ENCODE assay signal across 8 cellular contexts in genomic region chr2:202317080-202317859, GRCh38. TPM values are rescaled to one million over a fixed set of nuclear protein-coding genes. Genes with fewer than 3 reads are reported as not detected.
DNase-seq lines count a peak whose midpoint lies in the region; ATAC-seq and TF ChIP-seq lines count a peak whose summit lies in the region.

No MANE protein-coding gene starts in this region.

- no peak overlapping the region for H3K4me3 ChIP-seq in psoas muscle

- TF ChIP-seq CTCF in psoas muscle (IDR thresholded peaks at IDR 0.05): no peak

- 7 to 15% (median 11%) methylated on average over 6 of the region's 6 CpGs for WGBS in psoas muscle, 3 donors

- H3K4me3 Mint-ChIP-seq in activated T-helper 2 cell treated with anti-CD3 and anti-CD28 coated beads, Interferon-gamma antibody, Interleukin-2, Interleukin-4, amounts not matched to agents 10 μg/mL and 5 μg/mL and 100 μg/mL, durations not matched to agents 14 hours and 24 hours and 36 hours (ENCODE audit: low read depth): no peak overlapping the region

- DNase-seq in EH (ENCODE audit: low read depth) (peak; percentile 92), fibroblast of the conjunctiva (ENCODE audit: low read depth) (peak; percentile 37), psoas muscle (peak in 1 of 2 donors; percentile 28), CD1c-positive myeloid dendritic cell (ENCODE audit: extremely low spot score) (no peak)
- DNase-seq in activated T-helper 2 cell treated with anti-CD3 and anti-CD28 coated beads, Interferon-gamma antibody, Interleukin-2, Interleukin-4, amounts not matched to agents 10 μg/mL and 5 μg/mL and 100 μg/mL, durations not matched to agents 14 hours and 24 hours and 36 hours (ENCODE audit: low spot score): no peak

- ATAC-seq in psoas muscle (peak; percentile 41 to 70 (median 54)), GM19324 (IDR thresholded peaks at IDR 0.05; ENCODE audit: low FRiP score, unreplicated experiment) (no peak), GM18858 (IDR thresholded peaks at IDR 0.05; ENCODE audit: unreplicated experiment) (no peak)

- no peaks in the 10 kb centered on the region for H3K9me3 Mint-ChIP-seq in activated T-helper 2 cell treated with anti-CD3 and anti-CD28 coated beads, Interferon-gamma antibody, Interleukin-2, Interleukin-4, amounts not matched to agents 10 μg/mL and 5 μg/mL and 100 μg/mL, durations not matched to agents 14 hours and 24 hours and 36 hours

- no peaks in the 10 kb centered on the region for H3K4me1 Mint-ChIP-seq in activated T-helper 2 cell treated with anti-CD3 and anti-CD28 coated beads, Interferon-gamma antibody, Interleukin-2, Interleukin-4, amounts not matched to agents 10 μg/mL and 5 μg/mL and 100 μg/mL, durations not matched to agents 14 hours and 24 hours and 36 hours (ENCODE audit: low read depth)

- H3K27ac Mint-ChIP-seq in activated T-helper 2 cell treated with anti-CD3 and anti-CD28 coated beads, Interferon-gamma antibody, Interleukin-2, Interleukin-4, amounts not matched to agents 10 μg/mL and 5 μg/mL and 100 μg/mL, durations not matched to agents 14 hours and 24 hours and 36 hours: no peak overlapping the region

- intact Hi-C loops in psoas muscle (cut with DNase I): loop anchor here in 1 of 2 donors (5.0 kb wide), 1 partner anchor 60 kb away; the partner anchor contains the start of gene BMPR2
- intact Hi-C loops in activated T-helper 2 cell treated with anti-CD3 and anti-CD28 coated beads, Interferon-gamma antibody, Interleukin-2, Interleukin-4, amounts not matched to agents 10 μg/mL and 5 μg/mL and 100 μg/mL, durations not matched to agents 14 hours and 24 hours and 36 hours (cut with micrococcal nuclease): no loop called here

- H3K9me3 ChIP-seq in psoas muscle: no peaks in the 10 kb centered on the region

- H3K27me3 Mint-ChIP-seq in activated T-helper 2 cell treated with anti-CD3 and anti-CD28 coated beads, Interferon-gamma antibody, Interleukin-2, Interleukin-4, amounts not matched to agents 10 μg/mL and 5 μg/mL and 100 μg/mL, durations not matched to agents 14 hours and 24 hours and 36 hours (ENCODE audit: low read depth): no peaks in the 10 kb centered on the region

- no peak overlapping the region for H3K27ac ChIP-seq in psoas muscle

- no peaks in the 10 kb centered on the region for H3K27me3 ChIP-seq in psoas muscle (ENCODE audit: insufficient read depth in 3 of 3, low read length in 2 of 3)

- peaks cover 17% of the 10 kb centered on the region for H3K4me1 ChIP-seq in psoas muscle

- no peaks in the 10 kb centered on the region for H3K36me3 Mint-ChIP-seq in activated T-helper 2 cell treated with anti-CD3 and anti-CD28 coated beads, Interferon-gamma antibody, Interleukin-2, Interleukin-4, amounts not matched to agents 10 μg/mL and 5 μg/mL and 100 μg/mL, durations not matched to agents 14 hours and 24 hours and 36 hours (ENCODE audit: low read depth)

- peaks cover 3 to 6% of the 10 kb centered on the region in 2 donors for H3K36me3 ChIP-seq in psoas muscle (ENCODE audit: insufficient read depth in 1 of 2, low read depth in 1 of 2)

TF ChIP-seq in PFSK-1, 5 proteins besides CTCF, POLR2A, EP300 and RAD21:
- no peak for TF ChIP-seq TAF1 (IDR thresholded peaks at IDR 0.05; ENCODE audit: borderline replicate concordance, insufficient read depth, low read length)
- TF ChIP-seq FOXP2 (optimal IDR thresholded peaks at IDR 0.05; ENCODE audit: borderline replicate concordance, extremely low read depth, extremely low read length, insufficient read depth): no peak
- no peak for TF ChIP-seq SIN3A (IDR thresholded peaks at IDR 0.05; ENCODE audit: borderline replicate concordance, insufficient read depth, low read length)
- TF ChIP-seq REST (IDR thresholded peaks at IDR 0.05; ENCODE audit: insufficient read depth in 1 of 2, low read depth in 2 of 2, low read length in 2 of 2): peak in 1 of 2 experiments; percentile 57; a peak in 1 of 4 replicates
- 0 out of 2 replicates have a peak, but pooled peaks have one; percentile 22 for TF ChIP-seq POLR2AphosphoS5 (IDR thresholded peaks at IDR 0.05; ENCODE audit: low read depth, low read length)
TF ChIP-seq in PFSK-1: peak in this region for 2.

RNA-seq across cellular contexts. Expression of gene NOP58, which starts 51.7 kb away (rescaled TPM):
- polyA plus RNA-seq in PFSK-1 (2012; ENCODE audit: insufficient read length, low read depth): 64.6 TPM
- total RNA-seq in psoas muscle: 10 to 100 TPM; 22.8 to 48.4 (median 37.9) TPM
- polyA plus RNA-seq in psoas muscle: 10 to 100 TPM; 38.7 to 61.5 (median 56.2) TPM
- 206 and 211 TPM in 2 replicates for total RNA-seq in activated T-helper 2 cell treated with anti-CD3 and anti-CD28 coated beads, Interferon-gamma antibody, Interleukin-2, Interleukin-4, amounts not matched to agents 10 μg/mL and 5 μg/mL and 100 μg/mL, durations not matched to agents 14 hours and 24 hours and 36 hours

RNA-seq across cellular contexts. Expression of gene BMPR2, which starts 58.9 kb away (rescaled TPM):
- polyA plus RNA-seq in PFSK-1 (2012; ENCODE audit: insufficient read length, low read depth): 6.7 TPM
- total RNA-seq in psoas muscle: 10 to 100 TPM; 21.3 to 43.2 (median 34.4) TPM
- polyA plus RNA-seq in psoas muscle: 1 to 10 TPM; 3.9 to 9.2 (median 4.6) TPM
- total RNA-seq in activated T-helper 2 cell treated with anti-CD3 and anti-CD28 coated beads, Interferon-gamma antibody, Interleukin-2, Interleukin-4, amounts not matched to agents 10 μg/mL and 5 μg/mL and 100 μg/mL, durations not matched to agents 14 hours and 24 hours and 36 hours: 10.0 and 11.3 TPM in 2 replicates

Comparison
In these comparisons a context has a peak if more than half of its experiments do, and no peak if none do; other contexts are left out.
1. DNase-seq: peak in EH (single experiment) and fibroblast of the conjunctiva (single experiment); none in CD1c-positive myeloid dendritic cell (single experiment) and activated T-helper 2 cell treated with anti-CD3 and anti-CD28 coated beads, Interferon-gamma antibody, Interleukin-2, Interleukin-4, amounts not matched to agents 10 μg/mL and 5 μg/mL and 100 μg/mL, durations not matched to agents 14 hours and 24 hours and 36 hours (single experiment).
2. ATAC-seq: peak in psoas muscle (4 of 4); none in GM19324 (single experiment) and GM18858 (single experiment).